Comparison of ENCODE assay signal across 25 cellular contexts in the genomic region with DNA sequence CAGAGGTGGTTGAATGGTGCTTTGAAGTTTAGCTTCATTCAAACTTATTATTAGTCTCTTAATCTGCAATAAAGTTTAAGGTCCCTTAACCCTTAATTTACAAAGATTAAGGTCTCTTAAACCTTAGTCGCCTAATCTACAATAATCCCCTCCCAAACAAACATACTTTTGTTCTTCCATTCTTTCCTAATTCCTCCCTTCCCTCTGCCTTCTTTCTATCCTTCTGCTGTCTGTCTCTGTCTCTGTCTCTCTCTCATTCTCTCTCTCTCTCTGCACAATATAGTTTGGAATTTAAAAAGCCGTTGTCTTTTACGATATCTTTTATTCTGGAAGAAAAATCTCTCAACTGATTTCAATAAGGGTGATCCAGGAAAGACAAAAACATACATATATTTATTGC.
"Had no signal": no experiment of that assay in that cellular context is flagged by ENCODE, and none has a peak within 500 bp of the region (broad histone marks: within the 10 kb centered on the region; RNA-seq: fewer than 3 reads in every experiment).

No MANE protein-coding gene starts in this region.

- ATAC-seq: activated T-cell treated with anti-CD3 and anti-CD28 coated beads, Interleukin-2, amount 50 U/mL, for 4 hours; activated T-helper 17 cell treated with anti-CD3 and anti-CD28 coated beads, Interleukin-2, amount 50 U/mL, for 72 hours; esophagus mucosa had no signal

- H3K4me3 ChIP-seq: coronary artery, dorsolateral prefrontal cortex had no signal

- H3K36me3 ChIP-seq: brain microvascular endothelial cell had no signal

- FAIRE-seq: astrocyte, bronchial epithelial cell, frontal cortex had no signal

- DNase-seq: activated CD4-positive, alpha-beta memory T cell treated with anti-CD3 and anti-CD28 coated beads, Interleukin-2, amount 10 ng/mL, durations not matched to agents 7 days and 5 days; activated CD4-positive, alpha-beta T cell treated with anti-CD3 and anti-CD28 coated beads for 1 hour; activated CD4-positive, alpha-beta T cell treated with anti-CD3 and anti-CD28 coated beads for 4 hours; activated CD4-positive, alpha-beta T cell treated with anti-CD3 and anti-CD28 coated beads, Interleukin-2, amount 10 ng/mL, durations not matched to agents 7 days and 5 days; activated CD4-positive, alpha-beta T cell treated with anti-CD3 and anti-CD28 coated beads, Interleukin-2, amount 50 U/mL, for 4 hours; activated effector memory CD4-positive, alpha-beta T cell treated with Interleukin-2 at 50 U/mL for 16 hours; activated gamma-delta T cell treated with Interleukin-2 at 50 U/mL for 16 hours; activated naive CD4-positive, alpha-beta T cell treated with anti-CD3 and anti-CD28 coated beads, Interleukin-2, amount 50 U/mL, for 16 hours; activated naive CD4-positive, alpha-beta T cell treated with Interleukin-2 at 50 U/mL for 16 hours; activated T-cell treated with anti-CD3 and anti-CD28 coated beads, Interleukin-2, amount 50 U/mL, for 4 hours; amniotic stem cell; anterior cingulate cortex; brain microvascular endothelial cell; dorsolateral prefrontal cortex; effector memory CD4-positive, alpha-beta T cell; endodermal cell; foreskin fibroblast; head of caudate nucleus; T-helper 2 cell had no signal

- H3K27ac ChIP-seq: brain microvascular endothelial cell, coronary artery, dorsolateral prefrontal cortex had no signal

- H3K27me3 ChIP-seq: brain microvascular endothelial cell, dorsolateral prefrontal cortex had no signal
